Comparison of ENCODE assay signal across 10 cellular contexts in the genomic region with DNA sequence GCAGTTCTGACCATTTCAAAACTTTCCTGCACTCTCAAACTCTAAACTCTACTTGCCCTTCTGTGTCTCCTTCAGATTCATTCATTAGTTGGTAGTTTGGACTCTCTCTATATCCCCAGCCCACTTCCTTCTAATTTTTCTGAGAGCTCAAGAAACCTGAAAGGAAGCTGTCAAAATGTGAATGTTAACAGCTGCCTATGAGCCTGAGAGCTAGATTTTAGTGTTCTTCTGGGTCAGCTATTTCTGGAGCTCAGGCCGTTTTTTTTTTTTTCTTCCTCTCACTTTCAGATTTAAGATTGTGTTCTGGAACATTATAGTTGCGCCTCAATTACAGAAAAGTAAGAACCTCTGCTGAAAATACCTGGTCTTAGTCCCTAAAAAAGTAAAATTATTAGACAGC.
DNase-seq lines count a peak whose midpoint lies in the region; ATAC-seq and TF ChIP-seq lines count a peak whose summit lies in the region.
"Had no signal": no experiment of that assay in that cellular context is flagged by ENCODE, and none has a peak within 500 bp of the region (broad histone marks: within the 10 kb centered on the region; RNA-seq: fewer than 3 reads in every experiment).

No MANE protein-coding gene starts in this region.

- no peaks in the 10 kb centered on the region for H3K9me3 ChIP-seq in CD8-positive, alpha-beta memory T cell (ENCODE audit: low read length)
- H3K9me3 ChIP-seq in left ventricle myocardium inferior (replicated peaks) = no peaks in the 10 kb centered on the region

- H3K4me1 ChIP-seq in CD8-positive, alpha-beta memory T cell (ENCODE audit: insufficient read depth, low read length) = peaks cover 3% of the 10 kb centered on the region
- H3K4me1 ChIP-seq in left ventricle myocardium inferior = peaks cover 61% of the 10 kb centered on the region

- TF ChIP-seq CTCF in GM20000 (IDR thresholded peaks at IDR 0.05; ENCODE audit: extremely low read depth, missing control alignments) = no peak
- no peak for TF ChIP-seq CTCF in left ventricle myocardium inferior (IDR thresholded peaks at IDR 0.05; ENCODE audit: borderline replicate concordance)

- no peaks in the 10 kb centered on the region for H3K27me3 ChIP-seq in CD8-positive, alpha-beta memory T cell (ENCODE audit: insufficient read depth, low read length, poor library complexity, severe bottlenecking)
- H3K27me3 ChIP-seq in left ventricle myocardium inferior (ENCODE audit: low read depth) = peaks cover 44% of the 10 kb centered on the region

- H3K4me3 Mint-ChIP-seq in CD8-positive, alpha-beta memory T cell = no peak overlapping the region

- H3K9me3 Mint-ChIP-seq in CD8-positive, alpha-beta memory T cell = no peaks in the 10 kb centered on the region

- H3K4me1 Mint-ChIP-seq in CD8-positive, alpha-beta memory T cell = peaks cover 50 to 67% (median 62%) of the 10 kb centered on the region in 3 donors

- H3K36me3 Mint-ChIP-seq in CD8-positive, alpha-beta memory T cell = peaks cover 0 to 49% (median 18%) of the 10 kb centered on the region in 3 donors

- POLR2A ChIA-PET in CD8-positive, alpha-beta memory T cell (lab: Charles Lee) = no interaction called here

- no peaks in the 10 kb centered on the region for H3K27me3 Mint-ChIP-seq in CD8-positive, alpha-beta memory T cell

- no peak for DNase-seq in CD8-positive, alpha-beta memory T cell
- DNase-seq in GM20000 (ENCODE audit: low spot score) (peak; percentile 45), left ventricle myocardium inferior (no peak), medulla oblongata (ENCODE audit: extremely low spot score) (no peak), NCI-H526 (lab: John Stamatoyannopoulos, UW) (no peak), occipital lobe (lab: John Stamatoyannopoulos, UW) (no peak), DMS53 treated with DMSO at 0.1 percent for 48 hours (lab: John Stamatoyannopoulos, UW; ENCODE audit: unreplicated experiment) (no peak)
- DNase-seq: DMS 273 treated with DMSO at 0.1 percent for 48 hours had no signal

- intact Hi-C loops in left ventricle myocardium inferior (cut with micrococcal nuclease) = no loop called here

- peak; percentile 88 for ATAC-seq in HG03175 (IDR thresholded peaks at IDR 0.05; ENCODE audit: unreplicated experiment)

- H3K36me3 ChIP-seq in CD8-positive, alpha-beta memory T cell (ENCODE audit: insufficient read depth, low read length) = no peaks in the 10 kb centered on the region
- H3K36me3 ChIP-seq in left ventricle myocardium inferior = peaks cover 6% of the 10 kb centered on the region

- no peak overlapping the region for H3K4me3 ChIP-seq in CD8-positive, alpha-beta memory T cell (ENCODE audit: low read length)
- H3K4me3 ChIP-seq in left ventricle myocardium inferior = no peak overlapping the region
- H3K4me3 ChIP-seq: SK-N-MC had no signal

- CTCF ChIA-PET in CD8-positive, alpha-beta memory T cell (lab: Charles Lee) = no interaction called here

- H3K27ac Mint-ChIP-seq in CD8-positive, alpha-beta memory T cell = peak overlapping the region in 6 of 8 donors; percentile 9 to 73 (median 30)

- H3K27ac ChIP-seq in CD8-positive, alpha-beta memory T cell (ENCODE audit: low read depth, low read length) = no peak overlapping the region
- H3K27ac ChIP-seq in left ventricle myocardium inferior (replicated peaks) = peak overlapping the region; percentile 44
- H3K27ac ChIP-seq: SK-N-MC had no signal
